Comparison of ENCODE assay signal across 2 cellular contexts in the genomic region with DNA sequence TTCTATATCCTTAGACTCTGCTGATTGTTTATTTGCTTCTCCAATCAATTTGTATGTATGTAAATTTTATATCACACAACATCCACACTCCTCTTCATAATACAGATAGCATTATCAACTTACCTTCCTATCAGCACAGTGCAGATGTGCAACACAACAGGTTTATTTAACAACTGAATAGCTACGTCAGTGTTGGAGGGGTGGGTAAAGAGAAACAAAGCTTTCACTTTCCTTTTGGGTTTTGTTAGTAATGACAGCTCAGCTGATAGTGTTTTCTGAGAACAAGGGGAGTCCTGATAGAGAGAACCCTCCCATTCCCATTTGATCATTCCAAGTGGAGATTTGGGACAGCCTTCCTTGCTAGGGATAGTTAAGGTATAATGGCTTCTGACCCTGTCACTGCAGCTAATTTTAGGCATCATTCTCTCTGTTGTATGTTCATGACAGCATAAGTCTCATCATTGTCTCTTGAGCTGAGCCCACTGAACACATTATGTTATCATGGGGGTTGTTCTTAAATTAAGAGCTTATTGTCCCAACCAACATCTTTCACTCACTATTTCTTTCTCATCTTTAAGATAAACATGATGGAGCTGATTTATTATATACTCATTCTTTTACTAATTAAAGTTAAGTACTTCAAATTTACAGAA.
TF ChIP-seq lines count a peak whose summit lies in the region.

No MANE protein-coding gene starts in this region.

TF ChIP-seq in SK-N-SH, 30 proteins besides CTCF, POLR2A, EP300 and RAD21 (continued from another document):
- TF ChIP-seq, protein P1, sequence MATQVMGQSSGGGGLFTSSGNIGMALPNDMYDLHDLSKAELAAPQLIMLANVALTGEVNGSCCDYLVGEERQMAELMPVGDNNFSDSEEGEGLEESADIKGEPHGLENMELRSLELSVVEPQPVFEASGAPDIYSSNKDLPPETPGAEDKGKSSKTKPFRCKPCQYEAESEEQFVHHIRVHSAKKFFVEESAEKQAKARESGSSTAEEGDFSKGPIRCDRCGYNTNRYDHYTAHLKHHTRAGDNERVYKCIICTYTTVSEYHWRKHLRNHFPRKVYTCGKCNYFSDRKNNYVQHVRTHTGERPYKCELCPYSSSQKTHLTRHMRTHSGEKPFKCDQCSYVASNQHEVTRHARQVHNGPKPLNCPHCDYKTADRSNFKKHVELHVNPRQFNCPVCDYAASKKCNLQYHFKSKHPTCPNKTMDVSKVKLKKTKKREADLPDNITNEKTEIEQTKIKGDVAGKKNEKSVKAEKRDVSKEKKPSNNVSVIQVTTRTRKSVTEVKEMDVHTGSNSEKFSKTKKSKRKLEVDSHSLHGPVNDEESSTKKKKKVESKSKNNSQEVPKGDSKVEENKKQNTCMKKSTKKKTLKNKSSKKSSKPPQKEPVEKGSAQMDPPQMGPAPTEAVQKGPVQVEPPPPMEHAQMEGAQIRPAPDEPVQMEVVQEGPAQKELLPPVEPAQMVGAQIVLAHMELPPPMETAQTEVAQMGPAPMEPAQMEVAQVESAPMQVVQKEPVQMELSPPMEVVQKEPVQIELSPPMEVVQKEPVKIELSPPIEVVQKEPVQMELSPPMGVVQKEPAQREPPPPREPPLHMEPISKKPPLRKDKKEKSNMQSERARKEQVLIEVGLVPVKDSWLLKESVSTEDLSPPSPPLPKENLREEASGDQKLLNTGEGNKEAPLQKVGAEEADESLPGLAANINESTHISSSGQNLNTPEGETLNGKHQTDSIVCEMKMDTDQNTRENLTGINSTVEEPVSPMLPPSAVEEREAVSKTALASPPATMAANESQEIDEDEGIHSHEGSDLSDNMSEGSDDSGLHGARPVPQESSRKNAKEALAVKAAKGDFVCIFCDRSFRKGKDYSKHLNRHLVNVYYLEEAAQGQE (IDR thresholded peaks at IDR 0.05; ENCODE audit: low read depth, low read length): no peak
- TF ChIP-seq MXI1 (IDR thresholded peaks at IDR 0.05; ENCODE audit: low read depth, low read length) (no peak), FOXM1 (IDR thresholded peaks at IDR 0.05; ENCODE audit: low read depth) (no peak)

TF ChIP-seq in SK-N-SH treated with all-trans-retinoic acid at 6 μM for 48 hours, 23 proteins besides CTCF, POLR2A, EP300 and RAD21 (continued from another document):
- TF ChIP-seq, protein P2, sequence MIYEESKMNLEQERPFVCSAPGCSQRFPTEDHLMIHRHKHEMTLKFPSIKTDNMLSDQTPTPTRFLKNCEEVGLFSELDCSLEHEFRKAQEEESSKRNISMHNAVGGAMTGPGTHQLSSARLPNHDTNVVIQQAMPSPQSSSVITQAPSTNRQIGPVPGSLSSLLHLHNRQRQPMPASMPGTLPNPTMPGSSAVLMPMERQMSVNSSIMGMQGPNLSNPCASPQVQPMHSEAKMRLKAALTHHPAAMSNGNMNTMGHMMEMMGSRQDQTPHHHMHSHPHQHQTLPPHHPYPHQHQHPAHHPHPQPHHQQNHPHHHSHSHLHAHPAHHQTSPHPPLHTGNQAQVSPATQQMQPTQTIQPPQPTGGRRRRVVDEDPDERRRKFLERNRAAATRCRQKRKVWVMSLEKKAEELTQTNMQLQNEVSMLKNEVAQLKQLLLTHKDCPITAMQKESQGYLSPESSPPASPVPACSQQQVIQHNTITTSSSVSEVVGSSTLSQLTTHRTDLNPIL (CRISPR knock-in tag; IDR thresholded peaks at IDR 0.05; ENCODE audit: low read depth): no peak
- TF ChIP-seq ZNF70 (CRISPR knock-in tag; IDR thresholded peaks at IDR 0.05): no peak
- no peak for TF ChIP-seq TOX (CRISPR knock-in tag; IDR thresholded peaks at IDR 0.05; ENCODE audit: borderline replicate concordance)
- no peak for TF ChIP-seq PPARA (CRISPR knock-in tag; IDR thresholded peaks at IDR 0.05; ENCODE audit: borderline replicate concordance)
- no peak for TF ChIP-seq BACH2 (CRISPR knock-in tag; IDR thresholded peaks at IDR 0.05; ENCODE audit: borderline replicate concordance)
